Comparison of ENCODE assay signal across 7 cellular contexts in genomic region chr2:200976710-200977109, GRCh38.
"Had no signal": no experiment of that assay in that cellular context is flagged by ENCODE, and none has a peak within 500 bp of the region (broad histone marks: within the 10 kb centered on the region; RNA-seq: fewer than 3 reads in every experiment).

No MANE protein-coding gene starts in this region.

- H2AFZ ChIP-seq: GM23338 had no signal

- DNase-seq: H9, HCEC 1CT, KBM-7 had no signal

- ATAC-seq: GM23338 had no signal

- H3K4me2 ChIP-seq: GM23338, KMS-11 had no signal

- H3K9ac ChIP-seq: KMS-11 had no signal

- H3K4me3 ChIP-seq: GM23338 had no signal

- FAIRE-seq: H1, HTR-8/SVneo had no signal

- H3K27ac ChIP-seq: KMS-11 had no signal
